ENCODE assay signal across 1 cellular context in the genomic region with DNA sequence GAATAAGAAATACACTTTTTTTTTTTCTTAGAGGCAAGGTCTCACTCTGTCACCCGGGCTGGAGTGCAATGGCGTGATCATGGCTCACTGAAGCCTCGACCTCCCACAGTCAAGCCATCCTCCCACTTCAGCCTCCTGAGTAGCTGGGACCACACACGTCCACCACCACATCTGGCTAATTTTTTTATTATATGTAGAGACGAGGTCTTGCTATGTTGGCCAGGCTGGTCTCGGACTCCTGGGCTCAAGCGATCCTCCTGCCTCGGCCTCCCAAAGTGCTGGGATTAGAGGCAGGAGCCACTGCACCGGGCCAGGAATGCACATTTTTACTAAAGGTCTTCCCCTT.
TF ChIP-seq lines count a peak whose summit lies in the region.

No MANE protein-coding gene starts in this region.

TF ChIP-seq in liver, 16 proteins besides CTCF, POLR2A, EP300 and RAD21 (continued from another document):
- TF ChIP-seq, protein P1, sequence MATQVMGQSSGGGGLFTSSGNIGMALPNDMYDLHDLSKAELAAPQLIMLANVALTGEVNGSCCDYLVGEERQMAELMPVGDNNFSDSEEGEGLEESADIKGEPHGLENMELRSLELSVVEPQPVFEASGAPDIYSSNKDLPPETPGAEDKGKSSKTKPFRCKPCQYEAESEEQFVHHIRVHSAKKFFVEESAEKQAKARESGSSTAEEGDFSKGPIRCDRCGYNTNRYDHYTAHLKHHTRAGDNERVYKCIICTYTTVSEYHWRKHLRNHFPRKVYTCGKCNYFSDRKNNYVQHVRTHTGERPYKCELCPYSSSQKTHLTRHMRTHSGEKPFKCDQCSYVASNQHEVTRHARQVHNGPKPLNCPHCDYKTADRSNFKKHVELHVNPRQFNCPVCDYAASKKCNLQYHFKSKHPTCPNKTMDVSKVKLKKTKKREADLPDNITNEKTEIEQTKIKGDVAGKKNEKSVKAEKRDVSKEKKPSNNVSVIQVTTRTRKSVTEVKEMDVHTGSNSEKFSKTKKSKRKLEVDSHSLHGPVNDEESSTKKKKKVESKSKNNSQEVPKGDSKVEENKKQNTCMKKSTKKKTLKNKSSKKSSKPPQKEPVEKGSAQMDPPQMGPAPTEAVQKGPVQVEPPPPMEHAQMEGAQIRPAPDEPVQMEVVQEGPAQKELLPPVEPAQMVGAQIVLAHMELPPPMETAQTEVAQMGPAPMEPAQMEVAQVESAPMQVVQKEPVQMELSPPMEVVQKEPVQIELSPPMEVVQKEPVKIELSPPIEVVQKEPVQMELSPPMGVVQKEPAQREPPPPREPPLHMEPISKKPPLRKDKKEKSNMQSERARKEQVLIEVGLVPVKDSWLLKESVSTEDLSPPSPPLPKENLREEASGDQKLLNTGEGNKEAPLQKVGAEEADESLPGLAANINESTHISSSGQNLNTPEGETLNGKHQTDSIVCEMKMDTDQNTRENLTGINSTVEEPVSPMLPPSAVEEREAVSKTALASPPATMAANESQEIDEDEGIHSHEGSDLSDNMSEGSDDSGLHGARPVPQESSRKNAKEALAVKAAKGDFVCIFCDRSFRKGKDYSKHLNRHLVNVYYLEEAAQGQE (IDR thresholded peaks at IDR 0.05) = no peak
- TF ChIP-seq NR2F2 (IDR thresholded peaks at IDR 0.05) = no peak
- no peak for TF ChIP-seq YY1 (IDR thresholded peaks at IDR 0.05)
- TF ChIP-seq RXRA (IDR thresholded peaks at IDR 0.05) = no peak
- TF ChIP-seq GABPA (IDR thresholded peaks at IDR 0.05 in 1 of 2, conservative IDR thresholded peaks at IDR 0.05 in 1 of 2) = no peak
- no peak for TF ChIP-seq FOXA2 (IDR thresholded peaks at IDR 0.05)
- TF ChIP-seq MAX (IDR thresholded peaks at IDR 0.05) = no peak
- TF ChIP-seq ATF3 (IDR thresholded peaks at IDR 0.05) = no peak
- TF ChIP-seq FOXA1 (IDR thresholded peaks at IDR 0.05) = no peak
TF ChIP-seq in liver: peak in this region for 0.
